ENCODE assay signal across 8 cellular contexts in the genomic region with DNA sequence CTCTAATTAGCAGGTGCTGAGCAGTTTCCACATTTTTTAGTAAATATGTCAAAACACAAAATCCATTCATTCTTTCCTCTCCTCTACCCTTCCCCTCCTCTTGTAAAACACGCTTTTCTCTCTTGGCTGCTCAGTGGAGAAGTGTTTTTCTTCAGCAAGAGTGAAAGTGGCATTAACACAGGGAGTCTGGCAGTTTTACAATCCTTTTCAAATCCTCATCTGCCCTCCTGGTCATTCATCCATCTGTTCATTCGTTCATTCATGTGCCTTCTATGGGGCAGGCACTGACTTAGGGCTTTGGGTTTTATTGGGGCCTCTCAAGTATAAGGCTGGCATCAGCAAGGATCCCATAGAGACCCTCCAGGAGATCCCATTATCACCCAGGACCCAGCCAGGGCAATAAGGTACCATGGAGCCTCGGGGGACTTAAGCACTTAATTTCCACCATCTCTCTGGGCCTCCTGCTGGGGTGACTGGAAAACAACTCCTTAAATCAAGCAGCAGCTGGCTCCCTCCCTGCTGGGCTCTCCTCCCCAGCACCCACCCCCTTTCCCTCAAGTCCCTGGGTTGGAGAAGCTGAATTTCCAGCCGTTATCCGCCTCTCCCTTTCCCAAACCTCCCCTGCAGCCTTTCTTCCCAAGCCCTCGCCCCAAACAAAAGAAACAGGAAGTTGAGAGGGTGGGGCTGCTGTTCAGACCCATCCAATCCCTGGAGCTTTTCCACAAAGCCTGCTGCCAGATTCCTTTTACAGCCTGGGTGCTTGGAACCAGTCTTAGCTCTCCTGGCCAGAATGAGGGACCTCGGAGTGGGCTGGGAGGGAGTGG. TPM values are rescaled to one million over a fixed set of nuclear protein-coding genes. Genes with fewer than 3 reads are reported as not detected.
A peak's percentile ranks its signal among the peaks of the same experiment; 100 is the strongest.
DNase-seq lines count a peak whose midpoint lies in the region; ATAC-seq and TF ChIP-seq lines count a peak whose summit lies in the region.

No MANE protein-coding gene starts in this region.

- H3K36me3 Mint-ChIP-seq in nephron progenitor cell (ENCODE audit: low read depth) (no peaks in the 10 kb centered on the region), immature natural killer cell (peaks cover 0 to 4% (median 0%) of the 10 kb centered on the region in 3 donors)

- no peaks in the 10 kb centered on the region for H3K9me3 ChIP-seq in ES-I3 (ENCODE audit: control insufficient read depth, insufficient read depth, low read length)

- no peaks in the 10 kb centered on the region for H3K36me3 ChIP-seq in ES-I3 (ENCODE audit: insufficient read depth, low read length)

- H3K4me3 ChIP-seq in epithelial cell of esophagus (ENCODE audit: low read length): no peak overlapping the region

- H3K9me3 Mint-ChIP-seq in nephron progenitor cell: no peaks in the 10 kb centered on the region
- no peaks in the 10 kb centered on the region for H3K9me3 Mint-ChIP-seq in immature natural killer cell

- H3K27ac Mint-ChIP-seq in nephron progenitor cell (peak overlapping the region; percentile 75), immature natural killer cell (peak overlapping the region in 1 of 6 donors; percentile 31)

- TF ChIP-seq CTCF in epithelial cell of esophagus (IDR thresholded peaks at IDR 0.05; ENCODE audit: insufficient read depth, low read depth, low read length, missing control alignments): no peak
- no peak for TF ChIP-seq CTCF in nephron progenitor cell (IDR thresholded peaks at IDR 0.05)

- H3K27me3 Mint-ChIP-seq in nephron progenitor cell (ENCODE audit: low read depth, poor library complexity) (peaks cover 14% of the 10 kb centered on the region), immature natural killer cell (ENCODE audit: low read depth in 3 of 3) (peaks cover 0 to 2% (median 1%) of the 10 kb centered on the region in 3 donors)

- peaks cover 40% of the 10 kb centered on the region for H3K4me1 Mint-ChIP-seq in nephron progenitor cell
- peaks cover 5 to 8% of the 10 kb centered on the region in 2 donors for H3K4me1 Mint-ChIP-seq in immature natural killer cell

- peak overlapping the region; percentile 64 for H3K4me3 Mint-ChIP-seq in nephron progenitor cell
- H3K4me3 Mint-ChIP-seq in immature natural killer cell: no peak overlapping the region

- ATAC-seq in GM19328 (IDR thresholded peaks at IDR 0.05; ENCODE audit: unreplicated experiment): no peak

- H3K4me1 ChIP-seq in ES-I3 (ENCODE audit: insufficient read depth, low read length): peaks cover 32% of the 10 kb centered on the region

- peak; percentile 87 for DNase-seq in NCI-H345 treated with DMSO at 0.1 percent for 48 hours (lab: John Stamatoyannopoulos, UW; ENCODE audit: unreplicated experiment)
- DNase-seq in epithelial cell of esophagus (ENCODE audit: low read depth): peak; percentile 45
- peak; percentile 36 for DNase-seq in nephron progenitor cell
- DNase-seq in SIG-M5 treated with dmso at 0.1 percent for 504 hours (lab: John Stamatoyannopoulos, UW; ENCODE audit: unreplicated experiment): no peak
- no peak for DNase-seq in RPMI8226
- no peak for DNase-seq in immature natural killer cell

- H3K9ac ChIP-seq in ES-I3 (ENCODE audit: low read depth, low read length): peak overlapping the region; percentile 45; the same call in 1 of the 2 replicates

RNA-seq across cellular contexts. Expression of a gene that starts 32.6 kb away (rescaled TPM):
- under 1 TPM in 1 of 3 donors, not detected in 2; 0.19 TPM for polyA plus RNA-seq in immature natural killer cell

Comparison
In these comparisons a context has a peak if more than half of its experiments do, and no peak if none do; other contexts are left out.
1. DNase-seq: peak in NCI-H345 treated with DMSO at 0.1 percent for 48 hours (single experiment), epithelial cell of esophagus (single experiment) and nephron progenitor cell (single experiment); none in SIG-M5 treated with dmso at 0.1 percent for 504 hours (single experiment), RPMI8226 (single experiment) and immature natural killer cell (0 of 3).